Comparison of ENCODE assay signal across 1 cellular context in the genomic region with DNA sequence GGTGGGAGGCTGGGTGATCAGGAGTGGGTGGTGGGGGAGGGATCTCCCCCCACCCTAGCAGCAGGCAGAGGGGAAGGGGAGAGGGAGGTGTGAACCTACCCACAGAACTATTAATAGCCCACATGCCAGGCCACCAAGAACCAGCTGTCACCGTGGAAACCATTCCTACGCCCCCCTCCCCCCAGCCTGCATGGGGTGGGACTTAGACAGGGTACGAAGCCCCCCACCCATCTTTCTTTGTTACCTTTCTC.
TF ChIP-seq lines count a peak whose summit lies in the region.

No MANE protein-coding gene starts in this region.

TF ChIP-seq in GM23338, 12 proteins besides CTCF, POLR2A, EP300 and RAD21 (continued from another document):
- TF ChIP-seq, protein P1, sequence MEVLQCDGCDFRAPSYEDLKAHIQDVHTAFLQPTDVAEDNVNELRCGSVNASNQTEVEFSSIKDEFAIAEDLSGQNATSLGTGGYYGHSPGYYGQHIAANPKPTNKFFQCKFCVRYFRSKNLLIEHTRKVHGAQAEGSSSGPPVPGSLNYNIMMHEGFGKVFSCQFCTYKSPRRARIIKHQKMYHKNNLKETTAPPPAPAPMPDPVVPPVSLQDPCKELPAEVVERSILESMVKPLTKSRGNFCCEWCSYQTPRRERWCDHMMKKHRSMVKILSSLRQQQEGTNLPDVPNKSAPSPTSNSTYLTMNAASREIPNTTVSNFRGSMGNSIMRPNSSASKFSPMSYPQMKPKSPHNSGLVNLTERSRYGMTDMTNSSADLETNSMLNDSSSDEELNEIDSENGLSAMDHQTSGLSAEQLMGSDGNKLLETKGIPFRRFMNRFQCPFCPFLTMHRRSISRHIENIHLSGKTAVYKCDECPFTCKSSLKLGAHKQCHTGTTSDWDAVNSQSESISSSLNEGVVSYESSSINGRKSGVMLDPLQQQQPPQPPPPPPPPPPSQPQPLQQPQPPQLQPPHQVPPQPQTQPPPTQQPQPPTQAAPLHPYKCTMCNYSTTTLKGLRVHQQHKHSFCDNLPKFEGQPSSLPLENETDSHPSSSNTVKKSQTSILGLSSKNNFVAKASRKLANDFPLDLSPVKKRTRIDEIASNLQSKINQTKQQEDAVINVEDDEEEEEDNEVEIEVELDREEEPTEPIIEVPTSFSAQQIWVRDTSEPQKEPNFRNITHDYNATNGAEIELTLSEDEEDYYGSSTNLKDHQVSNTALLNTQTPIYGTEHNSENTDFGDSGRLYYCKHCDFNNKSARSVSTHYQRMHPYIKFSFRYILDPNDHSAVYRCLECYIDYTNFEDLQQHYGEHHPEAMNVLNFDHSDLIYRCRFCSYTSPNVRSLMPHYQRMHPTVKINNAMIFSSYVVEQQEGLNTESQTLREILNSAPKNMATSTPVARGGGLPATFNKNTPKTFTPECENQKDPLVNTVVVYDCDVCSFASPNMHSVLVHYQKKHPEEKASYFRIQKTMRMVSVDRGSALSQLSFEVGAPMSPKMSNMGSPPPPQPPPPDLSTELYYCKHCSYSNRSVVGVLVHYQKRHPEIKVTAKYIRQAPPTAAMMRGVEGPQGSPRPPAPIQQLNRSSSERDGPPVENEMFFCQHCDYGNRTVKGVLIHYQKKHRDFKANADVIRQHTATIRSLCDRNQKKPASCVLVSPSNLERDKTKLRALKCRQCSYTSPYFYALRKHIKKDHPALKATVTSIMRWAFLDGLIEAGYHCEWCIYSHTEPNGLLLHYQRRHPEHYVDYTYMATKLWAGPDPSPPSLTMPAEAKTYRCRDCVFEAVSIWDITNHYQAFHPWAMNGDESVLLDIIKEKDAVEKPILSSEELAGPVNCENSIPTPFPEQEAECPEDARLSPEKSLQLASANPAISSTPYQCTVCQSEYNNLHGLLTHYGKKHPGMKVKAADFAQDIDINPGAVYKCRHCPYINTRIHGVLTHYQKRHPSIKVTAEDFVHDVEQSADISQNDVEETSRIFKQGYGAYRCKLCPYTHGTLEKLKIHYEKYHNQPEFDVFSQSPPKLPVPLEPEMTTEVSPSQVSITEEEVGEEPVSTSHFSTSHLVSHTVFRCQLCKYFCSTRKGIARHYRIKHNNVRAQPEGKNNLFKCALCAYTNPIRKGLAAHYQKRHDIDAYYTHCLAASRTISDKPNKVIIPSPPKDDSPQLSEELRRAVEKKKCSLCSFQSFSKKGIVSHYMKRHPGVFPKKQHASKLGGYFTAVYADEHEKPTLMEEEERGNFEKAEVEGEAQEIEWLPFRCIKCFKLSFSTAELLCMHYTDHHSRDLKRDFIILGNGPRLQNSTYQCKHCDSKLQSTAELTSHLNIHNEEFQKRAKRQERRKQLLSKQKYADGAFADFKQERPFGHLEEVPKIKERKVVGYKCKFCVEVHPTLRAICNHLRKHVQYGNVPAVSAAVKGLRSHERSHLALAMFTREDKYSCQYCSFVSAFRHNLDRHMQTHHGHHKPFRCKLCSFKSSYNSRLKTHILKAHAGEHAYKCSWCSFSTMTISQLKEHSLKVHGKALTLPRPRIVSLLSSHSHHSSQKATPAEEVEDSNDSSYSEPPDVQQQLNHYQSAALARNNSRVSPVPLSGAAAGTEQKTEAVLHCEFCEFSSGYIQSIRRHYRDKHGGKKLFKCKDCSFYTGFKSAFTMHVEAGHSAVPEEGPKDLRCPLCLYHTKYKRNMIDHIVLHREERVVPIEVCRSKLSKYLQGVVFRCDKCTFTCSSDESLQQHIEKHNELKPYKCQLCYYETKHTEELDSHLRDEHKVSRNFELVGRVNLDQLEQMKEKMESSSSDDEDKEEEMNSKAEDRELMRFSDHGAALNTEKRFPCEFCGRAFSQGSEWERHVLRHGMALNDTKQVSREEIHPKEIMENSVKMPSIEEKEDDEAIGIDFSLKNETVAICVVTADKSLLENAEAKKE (CRISPR knock-in tag; IDR thresholded peaks at IDR 0.05), result no peak
- TF ChIP-seq NANOG (IDR thresholded peaks at IDR 0.05; ENCODE audit: borderline replicate concordance) (no peak), ZNF331 (CRISPR knock-in tag; IDR thresholded peaks at IDR 0.05; ENCODE audit: low read depth) (no peak), EZH2 (IDR thresholded peaks at IDR 0.05; ENCODE audit: low read depth, unreplicated experiment) (no peak), JUNB (IDR thresholded peaks at IDR 0.05; ENCODE audit: unreplicated experiment) (no peak), POLR2AphosphoS5 (IDR thresholded peaks at IDR 0.05; ENCODE audit: low read depth) (no peak), STAT1 (IDR thresholded peaks at IDR 0.05; ENCODE audit: unreplicated experiment) (no peak)
- TF ChIP-seq, protein P2, sequence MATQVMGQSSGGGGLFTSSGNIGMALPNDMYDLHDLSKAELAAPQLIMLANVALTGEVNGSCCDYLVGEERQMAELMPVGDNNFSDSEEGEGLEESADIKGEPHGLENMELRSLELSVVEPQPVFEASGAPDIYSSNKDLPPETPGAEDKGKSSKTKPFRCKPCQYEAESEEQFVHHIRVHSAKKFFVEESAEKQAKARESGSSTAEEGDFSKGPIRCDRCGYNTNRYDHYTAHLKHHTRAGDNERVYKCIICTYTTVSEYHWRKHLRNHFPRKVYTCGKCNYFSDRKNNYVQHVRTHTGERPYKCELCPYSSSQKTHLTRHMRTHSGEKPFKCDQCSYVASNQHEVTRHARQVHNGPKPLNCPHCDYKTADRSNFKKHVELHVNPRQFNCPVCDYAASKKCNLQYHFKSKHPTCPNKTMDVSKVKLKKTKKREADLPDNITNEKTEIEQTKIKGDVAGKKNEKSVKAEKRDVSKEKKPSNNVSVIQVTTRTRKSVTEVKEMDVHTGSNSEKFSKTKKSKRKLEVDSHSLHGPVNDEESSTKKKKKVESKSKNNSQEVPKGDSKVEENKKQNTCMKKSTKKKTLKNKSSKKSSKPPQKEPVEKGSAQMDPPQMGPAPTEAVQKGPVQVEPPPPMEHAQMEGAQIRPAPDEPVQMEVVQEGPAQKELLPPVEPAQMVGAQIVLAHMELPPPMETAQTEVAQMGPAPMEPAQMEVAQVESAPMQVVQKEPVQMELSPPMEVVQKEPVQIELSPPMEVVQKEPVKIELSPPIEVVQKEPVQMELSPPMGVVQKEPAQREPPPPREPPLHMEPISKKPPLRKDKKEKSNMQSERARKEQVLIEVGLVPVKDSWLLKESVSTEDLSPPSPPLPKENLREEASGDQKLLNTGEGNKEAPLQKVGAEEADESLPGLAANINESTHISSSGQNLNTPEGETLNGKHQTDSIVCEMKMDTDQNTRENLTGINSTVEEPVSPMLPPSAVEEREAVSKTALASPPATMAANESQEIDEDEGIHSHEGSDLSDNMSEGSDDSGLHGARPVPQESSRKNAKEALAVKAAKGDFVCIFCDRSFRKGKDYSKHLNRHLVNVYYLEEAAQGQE (IDR thresholded peaks at IDR 0.05; ENCODE audit: unreplicated experiment), result no peak
- TF ChIP-seq, protein P3, sequence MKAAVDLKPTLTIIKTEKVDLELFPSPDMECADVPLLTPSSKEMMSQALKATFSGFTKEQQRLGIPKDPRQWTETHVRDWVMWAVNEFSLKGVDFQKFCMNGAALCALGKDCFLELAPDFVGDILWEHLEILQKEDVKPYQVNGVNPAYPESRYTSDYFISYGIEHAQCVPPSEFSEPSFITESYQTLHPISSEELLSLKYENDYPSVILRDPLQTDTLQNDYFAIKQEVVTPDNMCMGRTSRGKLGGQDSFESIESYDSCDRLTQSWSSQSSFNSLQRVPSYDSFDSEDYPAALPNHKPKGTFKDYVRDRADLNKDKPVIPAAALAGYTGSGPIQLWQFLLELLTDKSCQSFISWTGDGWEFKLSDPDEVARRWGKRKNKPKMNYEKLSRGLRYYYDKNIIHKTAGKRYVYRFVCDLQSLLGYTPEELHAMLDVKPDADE (IDR thresholded peaks at IDR 0.05), result no peak
